In the genomic region with DNA sequence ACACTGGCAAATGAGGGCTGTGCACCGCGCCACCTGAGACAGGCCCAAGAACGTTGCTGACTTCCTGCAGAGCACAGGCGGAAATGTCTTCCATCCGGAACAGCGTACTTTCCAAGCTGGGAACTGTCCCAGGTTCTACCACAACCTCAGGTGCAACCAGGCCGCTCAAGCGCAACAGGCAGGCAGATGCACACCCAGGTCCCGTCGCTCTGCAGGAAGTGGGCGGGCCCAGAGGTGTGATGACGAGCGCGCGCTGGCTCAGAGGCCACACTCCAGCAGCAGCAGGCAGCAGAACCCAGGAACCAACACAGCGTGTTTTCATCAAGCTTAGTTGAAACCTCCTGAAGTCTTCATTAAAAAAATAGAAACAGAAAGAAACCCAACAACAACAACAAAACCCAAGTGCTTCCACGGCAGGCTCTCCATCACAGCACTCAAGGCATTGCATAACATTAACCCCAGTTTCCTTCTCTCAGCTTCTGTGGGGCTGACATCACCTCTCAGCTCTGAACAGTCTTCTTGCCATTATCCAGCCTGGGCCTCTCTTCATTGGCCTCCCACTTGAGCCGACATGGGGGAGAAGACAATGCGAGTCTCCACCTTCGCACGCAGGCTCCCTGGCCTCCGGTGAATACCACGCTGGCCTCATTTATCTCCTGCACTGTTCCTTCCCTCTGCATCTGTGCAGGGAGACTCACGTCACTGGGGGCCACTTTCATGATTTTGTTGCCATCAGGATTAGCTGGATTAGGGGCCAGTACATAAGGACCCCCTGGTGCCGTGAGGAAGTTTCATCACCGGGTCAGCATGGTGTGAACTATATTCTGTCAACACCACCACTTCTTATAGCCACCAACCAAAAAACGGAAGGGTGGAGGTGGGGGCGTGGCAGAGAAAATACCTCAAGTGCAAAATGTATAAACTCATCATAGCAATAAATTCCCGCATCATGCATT, we compare ENCODE assay signal across 7 cellular contexts. TPM values are rescaled to one million over a fixed set of nuclear protein-coding genes. Genes with fewer than 3 reads are reported as not detected.
DNase-seq lines count a peak whose midpoint lies in the region; ATAC-seq and TF ChIP-seq lines count a peak whose summit lies in the region.

No MANE protein-coding gene starts in this region.

- H3K4me1 ChIP-seq in esophagus squamous epithelium, result peaks cover 0 to 46% (median 18%) of the 10 kb centered on the region in 3 donors

- H3K27ac Mint-ChIP-seq in activated CD8-positive, alpha-beta T cell treated with anti-CD3 and anti-CD28 coated beads for 36 hours, result peak overlapping the region; percentile 95

- H3K4me1 Mint-ChIP-seq in activated CD8-positive, alpha-beta T cell treated with anti-CD3 and anti-CD28 coated beads for 36 hours (ENCODE audit: low read depth), result peaks cover 67% of the 10 kb centered on the region

- TF ChIP-seq POLR2A in esophagus squamous epithelium (IDR thresholded peaks at IDR 0.05), result peak in 1 of 4 donors; percentile 12

- CTCF ChIA-PET in activated CD8-positive, alpha-beta T cell treated with anti-CD3 and anti-CD28 coated beads for 36 hours (lab: Charles Lee), result no interaction called here

- H3K36me3 ChIP-seq in esophagus squamous epithelium, result no peaks in the 10 kb centered on the region

- TF ChIP-seq CTCF in activated CD8-positive, alpha-beta T cell treated with anti-CD3 and anti-CD28 coated beads for 36 hours (IDR thresholded peaks at IDR 0.05), result no peak
- no peak for TF ChIP-seq CTCF in esophagus squamous epithelium (IDR thresholded peaks at IDR 0.05)

- DNase-seq in NCI-H2227 (lab: John Stamatoyannopoulos, UW; ENCODE audit: unreplicated experiment) (peak; percentile 72), esophagus squamous epithelium (lab: John Stamatoyannopoulos, UW) (no peak), NCI-H187 treated with DMSO at 0.1 percent for 48 hours (lab: John Stamatoyannopoulos, UW) (no peak)
- peak; percentile 90 for DNase-seq in activated CD8-positive, alpha-beta T cell treated with anti-CD3 and anti-CD28 coated beads for 36 hours
- DNase-seq in stimulated activated CD4-positive, alpha-beta T cell treated with anti-CD3 and anti-CD28 coated beads, Interleukin-2, amount 100 ng/mL, for 24 hours, result peak; percentile 79 to 85

- H3K27ac ChIP-seq in esophagus squamous epithelium, result peak overlapping the region; percentile 4 to 68 (median 62)

- H3K9me3 Mint-ChIP-seq in activated CD8-positive, alpha-beta T cell treated with anti-CD3 and anti-CD28 coated beads for 36 hours, result no peaks in the 10 kb centered on the region

- WGBS in esophagus squamous epithelium, 2 donors, result 42 to 67% methylated on average over 13 to 22 of the region's 29 CpGs

- H3K4me3 ChIP-seq in esophagus squamous epithelium, result peak overlapping the region in 2 of 4 donors; percentile 16 to 50

- intact Hi-C loops in activated CD8-positive, alpha-beta T cell treated with anti-CD3 and anti-CD28 coated beads for 36 hours (cut with micrococcal nuclease), result no loop called here
- intact Hi-C loops in esophagus squamous epithelium (cut with DNase I), result no loop called here

- ATAC-seq in GM18909 (IDR thresholded peaks at IDR 0.05; ENCODE audit: poor library complexity, unreplicated experiment) (peak; percentile 93), HG02981 (IDR thresholded peaks at IDR 0.05; ENCODE audit: unreplicated experiment) (peak; percentile 88)
- ATAC-seq in activated CD8-positive, alpha-beta T cell treated with anti-CD3 and anti-CD28 coated beads for 36 hours, result peak; percentile 98

- peak overlapping the region; percentile 74 for H3K4me3 Mint-ChIP-seq in activated CD8-positive, alpha-beta T cell treated with anti-CD3 and anti-CD28 coated beads for 36 hours

- POLR2A ChIA-PET in activated CD8-positive, alpha-beta T cell treated with anti-CD3 and anti-CD28 coated beads for 36 hours (lab: Charles Lee), result interaction anchor here (0.8 to 1.7 kb wide), 5 partner anchors 12 to 32 kb away, joined by 3 to 10 read pairs (median 4); no protein-coding TSS in a partner anchor

- H3K9me3 ChIP-seq in esophagus squamous epithelium, result no peaks in the 10 kb centered on the region

- H3K36me3 Mint-ChIP-seq in activated CD8-positive, alpha-beta T cell treated with anti-CD3 and anti-CD28 coated beads for 36 hours (ENCODE audit: low read depth), result no peaks in the 10 kb centered on the region

- no peaks in the 10 kb centered on the region for H3K27me3 ChIP-seq in esophagus squamous epithelium

- H3K27me3 Mint-ChIP-seq in activated CD8-positive, alpha-beta T cell treated with anti-CD3 and anti-CD28 coated beads for 36 hours, result no peaks in the 10 kb centered on the region

RNA-seq across cellular contexts. Expression of gene PTCH1, which starts 22.1 kb away (rescaled TPM):
- 1 to 10 TPM; 5.4 to 7.3 TPM for total RNA-seq in activated CD8-positive, alpha-beta T cell treated with anti-CD3 and anti-CD28 coated beads for 36 hours
- 10 to 100 TPM in 1 of 4 donors, 1 to 10 TPM in 3; 1.9 to 11.6 (median 3.5) TPM for total RNA-seq in esophagus squamous epithelium

Comparison
In these comparisons a context has a peak if more than half of its experiments do, and no peak if none do; other contexts are left out.
1. DNase-seq: peak in NCI-H2227 (single experiment), activated CD8-positive, alpha-beta T cell treated with anti-CD3 and anti-CD28 coated beads for 36 hours (single experiment) and stimulated activated CD4-positive, alpha-beta T cell treated with anti-CD3 and anti-CD28 coated beads, Interleukin-2, amount 100 ng/mL, for 24 hours (2 of 2); none in esophagus squamous epithelium (single experiment) and NCI-H187 treated with DMSO at 0.1 percent for 48 hours (single experiment).
2. Peak in every context shown above with its lines, with median percentiles within 50 percentile points of each other: ATAC-seq.